ENCODE assay signal across 1 cellular context in the genomic region with DNA sequence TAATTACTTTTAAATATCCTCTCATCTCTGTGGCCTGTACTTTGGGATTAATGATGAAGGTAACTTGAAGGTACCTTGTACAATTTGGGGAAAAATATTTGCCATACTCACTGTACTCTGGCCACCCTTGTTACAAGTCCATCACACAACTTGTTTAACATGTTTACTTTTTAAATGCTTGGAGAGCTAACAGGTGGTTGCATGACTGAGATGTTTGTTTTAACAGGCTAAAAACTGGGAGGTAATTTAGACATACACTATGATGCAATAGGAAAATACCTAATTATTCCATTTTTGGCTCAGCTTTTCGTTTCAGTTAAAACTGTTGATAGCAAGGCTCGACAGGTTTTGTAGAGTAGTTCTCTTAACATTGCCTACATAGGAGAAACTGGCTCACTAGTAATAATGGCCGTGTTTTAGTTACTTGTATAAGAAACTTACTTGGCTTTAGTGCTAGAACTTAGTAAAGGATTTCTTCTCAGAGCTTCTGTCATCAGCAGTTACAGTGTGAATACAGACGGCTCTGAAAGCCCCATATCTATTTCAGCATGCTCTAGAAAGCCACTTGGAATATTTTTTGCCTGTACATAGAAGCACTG.
TF ChIP-seq lines count a peak whose summit lies in the region.

No MANE protein-coding gene starts in this region.

TF ChIP-seq in HepG2, 621 proteins besides CTCF, POLR2A, EP300 and RAD21 (continued from another document):
- TF ChIP-seq, protein P1, sequence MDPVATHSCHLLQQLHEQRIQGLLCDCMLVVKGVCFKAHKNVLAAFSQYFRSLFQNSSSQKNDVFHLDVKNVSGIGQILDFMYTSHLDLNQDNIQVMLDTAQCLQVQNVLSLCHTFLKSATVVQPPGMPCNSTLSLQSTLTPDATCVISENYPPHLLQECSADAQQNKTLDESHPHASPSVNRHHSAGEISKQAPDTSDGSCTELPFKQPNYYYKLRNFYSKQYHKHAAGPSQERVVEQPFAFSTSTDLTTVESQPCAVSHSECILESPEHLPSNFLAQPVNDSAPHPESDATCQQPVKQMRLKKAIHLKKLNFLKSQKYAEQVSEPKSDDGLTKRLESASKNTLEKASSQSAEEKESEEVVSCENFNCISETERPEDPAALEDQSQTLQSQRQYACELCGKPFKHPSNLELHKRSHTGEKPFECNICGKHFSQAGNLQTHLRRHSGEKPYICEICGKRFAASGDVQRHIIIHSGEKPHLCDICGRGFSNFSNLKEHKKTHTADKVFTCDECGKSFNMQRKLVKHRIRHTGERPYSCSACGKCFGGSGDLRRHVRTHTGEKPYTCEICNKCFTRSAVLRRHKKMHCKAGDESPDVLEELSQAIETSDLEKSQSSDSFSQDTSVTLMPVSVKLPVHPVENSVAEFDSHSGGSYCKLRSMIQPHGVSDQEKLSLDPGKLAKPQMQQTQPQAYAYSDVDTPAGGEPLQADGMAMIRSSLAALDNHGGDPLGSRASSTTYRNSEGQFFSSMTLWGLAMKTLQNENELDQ (CRISPR knock-in tag; IDR thresholded peaks at IDR 0.05; ENCODE audit: borderline replicate concordance): no peak
- TF ChIP-seq CENPT (CRISPR knock-in tag; IDR thresholded peaks at IDR 0.05; ENCODE audit: low read depth) (no peak), NR1H2 (CRISPR knock-in tag; IDR thresholded peaks at IDR 0.05; ENCODE audit: borderline replicate concordance, low read depth) (no peak), ZNF337 (CRISPR knock-in tag; IDR thresholded peaks at IDR 0.05; ENCODE audit: borderline replicate concordance, low read depth) (no peak), ZNF878 (CRISPR knock-in tag; IDR thresholded peaks at IDR 0.05) (no peak), CC2D1A (CRISPR knock-in tag; IDR thresholded peaks at IDR 0.05) (no peak), RXRB (CRISPR knock-in tag; IDR thresholded peaks at IDR 0.05; ENCODE audit: borderline replicate concordance) (0 out of 2 replicates have a peak, but pooled peaks have one; percentile 28), TCF7 (IDR thresholded peaks at IDR 0.05; ENCODE audit: low read depth) (peak; percentile 40; the same call in 1 of the 2 replicates), ZNF224 (CRISPR knock-in tag; IDR thresholded peaks at IDR 0.05) (no peak), ARHGAP35 (CRISPR knock-in tag; IDR thresholded peaks at IDR 0.05; ENCODE audit: borderline replicate concordance) (no peak), ZNF121 (CRISPR knock-in tag; IDR thresholded peaks at IDR 0.05) (no peak), TEAD3 (CRISPR knock-in tag; optimal IDR thresholded peaks at IDR 0.05; ENCODE audit: borderline replicate concordance) (peak; percentile 85), ZNF256 (CRISPR knock-in tag; conservative IDR thresholded peaks at IDR 0.05) (no peak), ZNF143 (CRISPR knock-in tag; IDR thresholded peaks at IDR 0.05) (no peak), SKI (IDR thresholded peaks at IDR 0.05; ENCODE audit: partially characterized antibody) (no peak), ZNF333 (CRISPR knock-in tag; IDR thresholded peaks at IDR 0.05; ENCODE audit: borderline replicate concordance) (no peak), ZNF737 (CRISPR knock-in tag; IDR thresholded peaks at IDR 0.05; ENCODE audit: borderline replicate concordance) (no peak), TBP (CRISPR knock-in tag; IDR thresholded peaks at IDR 0.05) (no peak), MAFK (conservative IDR thresholded peaks at IDR 0.05 in 1 of 2, IDR thresholded peaks at IDR 0.05 in 1 of 2; ENCODE audit: low read length in 2 of 2) (no peak), IKZF1 (IDR thresholded peaks at IDR 0.05) (no peak), NFE2L1 (CRISPR knock-in tag; IDR thresholded peaks at IDR 0.05; ENCODE audit: borderline replicate concordance) (no peak), HMG20B (CRISPR knock-in tag; conservative IDR thresholded peaks at IDR 0.05) (no peak; the same call in 1 of the 2 replicates), ZNF790 (CRISPR knock-in tag; IDR thresholded peaks at IDR 0.05; ENCODE audit: borderline replicate concordance) (no peak), ZFX (CRISPR knock-in tag; IDR thresholded peaks at IDR 0.05; ENCODE audit: low read depth) (no peak), ZNF563 (CRISPR knock-in tag; IDR thresholded peaks at IDR 0.05) (no peak), NFE2 (CRISPR knock-in tag; IDR thresholded peaks at IDR 0.05) (no peak)
- TF ChIP-seq, protein P2, sequence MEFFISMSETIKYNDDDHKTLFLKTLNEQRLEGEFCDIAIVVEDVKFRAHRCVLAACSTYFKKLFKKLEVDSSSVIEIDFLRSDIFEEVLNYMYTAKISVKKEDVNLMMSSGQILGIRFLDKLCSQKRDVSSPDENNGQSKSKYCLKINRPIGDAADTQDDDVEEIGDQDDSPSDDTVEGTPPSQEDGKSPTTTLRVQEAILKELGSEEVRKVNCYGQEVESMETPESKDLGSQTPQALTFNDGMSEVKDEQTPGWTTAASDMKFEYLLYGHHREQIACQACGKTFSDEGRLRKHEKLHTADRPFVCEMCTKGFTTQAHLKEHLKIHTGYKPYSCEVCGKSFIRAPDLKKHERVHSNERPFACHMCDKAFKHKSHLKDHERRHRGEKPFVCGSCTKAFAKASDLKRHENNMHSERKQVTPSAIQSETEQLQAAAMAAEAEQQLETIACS (CRISPR knock-in tag; IDR thresholded peaks at IDR 0.05): no peak
- TF ChIP-seq, protein P3, sequence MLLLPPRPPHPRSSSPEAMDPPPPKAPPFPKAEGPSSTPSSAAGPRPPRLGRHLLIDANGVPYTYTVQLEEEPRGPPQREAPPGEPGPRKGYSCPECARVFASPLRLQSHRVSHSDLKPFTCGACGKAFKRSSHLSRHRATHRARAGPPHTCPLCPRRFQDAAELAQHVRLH (CRISPR knock-in tag; IDR thresholded peaks at IDR 0.05; ENCODE audit: borderline replicate concordance, low read depth): no peak
- TF ChIP-seq, protein P4, sequence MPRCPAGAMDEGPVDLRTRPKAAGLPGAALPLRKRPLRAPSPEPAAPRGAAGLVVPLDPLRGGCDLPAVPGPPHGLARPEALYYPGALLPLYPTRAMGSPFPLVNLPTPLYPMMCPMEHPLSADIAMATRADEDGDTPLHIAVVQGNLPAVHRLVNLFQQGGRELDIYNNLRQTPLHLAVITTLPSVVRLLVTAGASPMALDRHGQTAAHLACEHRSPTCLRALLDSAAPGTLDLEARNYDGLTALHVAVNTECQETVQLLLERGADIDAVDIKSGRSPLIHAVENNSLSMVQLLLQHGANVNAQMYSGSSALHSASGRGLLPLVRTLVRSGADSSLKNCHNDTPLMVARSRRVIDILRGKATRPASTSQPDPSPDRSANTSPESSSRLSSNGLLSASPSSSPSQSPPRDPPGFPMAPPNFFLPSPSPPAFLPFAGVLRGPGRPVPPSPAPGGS (CRISPR knock-in tag; IDR thresholded peaks at IDR 0.05): no peak
- TF ChIP-seq, protein P5, sequence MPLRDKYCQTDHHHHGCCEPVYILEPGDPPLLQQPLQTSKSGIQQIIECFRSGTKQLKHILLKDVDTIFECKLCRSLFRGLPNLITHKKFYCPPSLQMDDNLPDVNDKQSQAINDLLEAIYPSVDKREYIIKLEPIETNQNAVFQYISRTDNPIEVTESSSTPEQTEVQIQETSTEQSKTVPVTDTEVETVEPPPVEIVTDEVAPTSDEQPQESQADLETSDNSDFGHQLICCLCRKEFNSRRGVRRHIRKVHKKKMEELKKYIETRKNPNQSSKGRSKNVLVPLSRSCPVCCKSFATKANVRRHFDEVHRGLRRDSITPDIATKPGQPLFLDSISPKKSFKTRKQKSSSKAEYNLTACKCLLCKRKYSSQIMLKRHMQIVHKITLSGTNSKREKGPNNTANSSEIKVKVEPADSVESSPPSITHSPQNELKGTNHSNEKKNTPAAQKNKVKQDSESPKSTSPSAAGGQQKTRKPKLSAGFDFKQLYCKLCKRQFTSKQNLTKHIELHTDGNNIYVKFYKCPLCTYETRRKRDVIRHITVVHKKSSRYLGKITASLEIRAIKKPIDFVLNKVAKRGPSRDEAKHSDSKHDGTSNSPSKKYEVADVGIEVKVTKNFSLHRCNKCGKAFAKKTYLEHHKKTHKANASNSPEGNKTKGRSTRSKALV (CRISPR knock-in tag; IDR thresholded peaks at IDR 0.05): no peak
- TF ChIP-seq, protein P6, sequence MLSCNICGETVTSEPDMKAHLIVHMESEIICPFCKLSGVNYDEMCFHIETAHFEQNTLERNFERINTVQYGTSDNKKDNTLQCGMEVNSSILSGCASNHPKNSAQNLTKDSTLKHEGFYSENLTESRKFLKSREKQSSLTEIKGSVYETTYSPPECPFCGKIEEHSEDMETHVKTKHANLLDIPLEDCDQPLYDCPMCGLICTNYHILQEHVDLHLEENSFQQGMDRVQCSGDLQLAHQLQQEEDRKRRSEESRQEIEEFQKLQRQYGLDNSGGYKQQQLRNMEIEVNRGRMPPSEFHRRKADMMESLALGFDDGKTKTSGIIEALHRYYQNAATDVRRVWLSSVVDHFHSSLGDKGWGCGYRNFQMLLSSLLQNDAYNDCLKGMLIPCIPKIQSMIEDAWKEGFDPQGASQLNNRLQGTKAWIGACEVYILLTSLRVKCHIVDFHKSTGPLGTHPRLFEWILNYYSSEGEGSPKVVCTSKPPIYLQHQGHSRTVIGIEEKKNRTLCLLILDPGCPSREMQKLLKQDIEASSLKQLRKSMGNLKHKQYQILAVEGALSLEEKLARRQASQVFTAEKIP (CRISPR knock-in tag; IDR thresholded peaks at IDR 0.05; ENCODE audit: borderline replicate concordance): no peak
TF ChIP-seq in HepG2: peak in this region for 89.
